Comparison of ENCODE assay signal across 8 cellular contexts in genomic region chr15:72782993-72783562, GRCh38. TPM values are rescaled to one million over a fixed set of nuclear protein-coding genes. Genes with fewer than 3 reads are reported as not detected.
DNase-seq lines count a peak whose midpoint lies in the region; ATAC-seq lines count a peak whose summit lies in the region.

No MANE protein-coding gene starts in this region.

- peaks cover 43% of the 10 kb centered on the region for H3K4me1 ChIP-seq in CD8-positive, alpha-beta memory T cell (ENCODE audit: insufficient read depth, low read length)
- H3K4me1 ChIP-seq in ectodermal cell (ENCODE audit: control insufficient read depth, insufficient read depth, low read length): peaks cover 4% of the 10 kb centered on the region
- H3K4me1 ChIP-seq in mesodermal cell (ENCODE audit: control insufficient read depth, insufficient read depth, low read length, poor library complexity, severe bottlenecking): peaks cover 18% of the 10 kb centered on the region

- peak; percentile 34 for ATAC-seq in GM19452 (IDR thresholded peaks at IDR 0.05; ENCODE audit: unreplicated experiment)
- ATAC-seq in HG03442 (IDR thresholded peaks at IDR 0.05; ENCODE audit: unreplicated experiment): peak; percentile 40

- WGBS in ectodermal cell, 2 experiments: 1% methylated on average over 46 of the region's 46 CpGs
- 1% methylated on average over 31 to 46 of the region's 46 CpGs for WGBS in mesodermal cell (ENCODE audit: insufficient coverage in 2 of 2), 2 experiments

- H3K4me3 Mint-ChIP-seq in CD8-positive, alpha-beta memory T cell: peak overlapping the region; percentile 85 to 99 (median 94)

- peaks cover 72 to 83% (median 74%) of the 10 kb centered on the region in 3 donors for H3K4me1 Mint-ChIP-seq in CD8-positive, alpha-beta memory T cell

- H3K9me3 Mint-ChIP-seq in CD8-positive, alpha-beta memory T cell: no peaks in the 10 kb centered on the region

- CTCF ChIA-PET in CD8-positive, alpha-beta memory T cell (lab: Charles Lee): no interaction called here

- no peaks in the 10 kb centered on the region for H3K27me3 ChIP-seq in CD8-positive, alpha-beta memory T cell (ENCODE audit: insufficient read depth, low read length, poor library complexity, severe bottlenecking)
- no peaks in the 10 kb centered on the region for H3K27me3 ChIP-seq in ectodermal cell (ENCODE audit: control insufficient read depth, insufficient read depth, low read length, poor library complexity, severe bottlenecking)

- H3K27ac Mint-ChIP-seq in CD8-positive, alpha-beta memory T cell: peak overlapping the region; percentile 89 to 100 (median 98)

- no peaks in the 10 kb centered on the region for H3K9me3 ChIP-seq in CD8-positive, alpha-beta memory T cell (ENCODE audit: low read length)
- H3K9me3 ChIP-seq in ectodermal cell (ENCODE audit: control insufficient read depth, low read length) (no peaks in the 10 kb centered on the region), mesodermal cell (ENCODE audit: control insufficient read depth, low read length) (no peaks in the 10 kb centered on the region)

- H3K36me3 ChIP-seq in CD8-positive, alpha-beta memory T cell (ENCODE audit: insufficient read depth, low read length): no peaks in the 10 kb centered on the region
- H3K36me3 ChIP-seq in ectodermal cell (ENCODE audit: control insufficient read depth, insufficient read depth, low read length): no peaks in the 10 kb centered on the region
- peaks cover 36% of the 10 kb centered on the region for H3K36me3 ChIP-seq in mesodermal cell (ENCODE audit: control insufficient read depth, insufficient read depth, low read length)

- peak overlapping the region; percentile 95 for H3K27ac ChIP-seq in CD8-positive, alpha-beta memory T cell (ENCODE audit: low read depth, low read length)
- H3K27ac ChIP-seq in ectodermal cell (ENCODE audit: insufficient read depth, low read depth, low read length, poor library complexity, severe bottlenecking) (peak overlapping the region; percentile 74), mesodermal cell (ENCODE audit: low read depth, low read length, severe bottlenecking) (peak overlapping the region; percentile 86), substantia nigra (ENCODE audit: low read depth, low read length, poor library complexity, severe bottlenecking) (peak overlapping the region; percentile 94)

- H3K4me3 ChIP-seq in CD8-positive, alpha-beta memory T cell (ENCODE audit: low read length): peak overlapping the region; percentile 94
- H3K4me3 ChIP-seq in ectodermal cell (ENCODE audit: insufficient read depth, low read depth, low read length) (peak overlapping the region; percentile 55), mesodermal cell (ENCODE audit: extremely low read depth, insufficient read depth, low read length, poor library complexity, severe bottlenecking) (peak overlapping the region; percentile 96)

- POLR2A ChIA-PET in CD8-positive, alpha-beta memory T cell (lab: Charles Lee): interaction anchor here (0.6 to 1.2 kb wide), 5 partner anchors 15 to 662 kb away, joined by 3 to 6 read pairs (median 4); no protein-coding TSS in a partner anchor

- peak in 4 of 5 donors; percentile 10 to 52 (median 48) for DNase-seq in CD8-positive, alpha-beta memory T cell
- DNase-seq in SKM-1 treated with dmso at 0.1 percent for 144 hours (lab: John Stamatoyannopoulos, UW; ENCODE audit: unreplicated experiment): peak; percentile 99
- peak in 24 of 49 donors; percentile 29 to 92 (median 66) for DNase-seq in substantia nigra (lab: John Stamatoyannopoulos, UW)
- DNase-seq in AG20443 (ENCODE audit: low spot score): no peak

- peaks cover 0 to 35% (median 16%) of the 10 kb centered on the region in 3 donors for H3K36me3 Mint-ChIP-seq in CD8-positive, alpha-beta memory T cell

- H3K27me3 Mint-ChIP-seq in CD8-positive, alpha-beta memory T cell: no peaks in the 10 kb centered on the region

RNA-seq across cellular contexts. Expression of gene ADPGK, which starts 0.5 kb away (rescaled TPM):
- total RNA-seq in CD8-positive, alpha-beta memory T cell: 10 to 100 TPM; 57.8 to 76.1 TPM
- polyA plus RNA-seq in CD8-positive, alpha-beta memory T cell: 67.5 TPM
- polyA plus RNA-seq in ectodermal cell (2013, experiment 1 of 4): 41.2 TPM
- polyA plus RNA-seq in ectodermal cell (2013, experiment 2 of 4): 40.1 TPM
- 33.3 TPM for polyA plus RNA-seq in ectodermal cell (2013, experiment 3 of 4)
- polyA plus RNA-seq in ectodermal cell (2013, experiment 4 of 4): 36.2 TPM
- 42.2 TPM for polyA plus RNA-seq in mesodermal cell (2013, experiment 1 of 2)
- polyA plus RNA-seq in mesodermal cell (2013, experiment 2 of 2): 40.8 TPM
